ENCODE assay signal across 20 cellular contexts in the genomic region with DNA sequence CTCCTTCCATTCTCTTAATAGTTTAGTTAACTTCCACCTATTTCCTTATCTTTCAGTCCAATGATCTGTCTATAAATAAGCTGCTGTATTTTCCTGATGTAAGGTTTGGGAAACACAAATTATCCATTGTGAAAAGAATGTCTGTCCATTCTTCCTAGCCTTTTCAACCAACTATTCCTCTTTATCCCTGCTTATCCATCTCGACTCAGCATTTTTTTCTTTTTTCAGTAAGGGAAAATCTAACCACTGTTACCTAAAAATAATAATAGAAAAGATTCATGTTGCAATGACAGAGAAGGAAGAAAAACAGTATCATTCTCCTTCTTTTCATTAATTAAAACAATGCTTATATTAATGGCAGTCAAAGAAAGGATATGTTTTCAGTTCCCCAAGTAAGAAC. TPM values are rescaled to one million over a fixed set of nuclear protein-coding genes. Genes with fewer than 3 reads are reported as not detected.
DNase-seq lines count a peak whose midpoint lies in the region; ATAC-seq, FAIRE-seq and TF ChIP-seq lines count a peak whose summit lies in the region.
"Had no signal": no experiment of that assay in that cellular context is flagged by ENCODE, and none has a peak within 500 bp of the region (broad histone marks: within the 10 kb centered on the region; RNA-seq: fewer than 3 reads in every experiment).

No MANE protein-coding gene starts in this region.

- WGBS in A549 (ENCODE audit: missing lambda C conversion rate): 0% methylated on average over 1 of the region's 1 CpG

- no peak overlapping the region for H3K4me3 Mint-ChIP-seq in HFFc6
- H3K4me3 Mint-ChIP-seq in osteocyte (ENCODE audit: unreplicated experiment): no peak overlapping the region
- no peak overlapping the region for H3K4me3 Mint-ChIP-seq in T-cell
- H3K4me3 Mint-ChIP-seq: B cell; CD4-positive, CD25-positive, alpha-beta regulatory T cell; CD8-positive, alpha-beta T cell; GM23338; H9 had no signal

- FAIRE-seq in A549 (lab: Jason Lieb, UNC): no peak
- FAIRE-seq: GM12891, GM18507 had no signal

- CTCF ChIA-PET in A549 (lab: Yijun Ruan, JAX) (no interaction called here), T-cell (lab: Charles Lee) (no interaction called here)

- no peak for TF ChIP-seq EP300 in A549 (IDR thresholded peaks at IDR 0.05)

- POLR2A ChIA-PET in A549 (lab: Yijun Ruan, JAX): no interaction called here
- POLR2A ChIA-PET in T-cell (lab: Charles Lee): no interaction called here

- no peak for ATAC-seq in A549
- no peak for ATAC-seq in HG03457 (IDR thresholded peaks at IDR 0.05; ENCODE audit: unreplicated experiment)
- ATAC-seq in T-cell (replicated peaks in 1 of 4): no peak
- ATAC-seq: CD8-positive, alpha-beta T cell; GM23338 had no signal

- no peaks in the 10 kb centered on the region for H3K9me3 Mint-ChIP-seq in HFFc6
- peaks cover 3% of the 10 kb centered on the region for H3K9me3 Mint-ChIP-seq in osteocyte (ENCODE audit: unreplicated experiment)
- H3K9me3 Mint-ChIP-seq in T-cell: peaks cover 0 to 4% (median 0%) of the 10 kb centered on the region in 3 donors
- H3K9me3 Mint-ChIP-seq: CD4-positive, CD25-positive, alpha-beta regulatory T cell; CD8-positive, alpha-beta T cell; GM23338; H9 had no signal

- H3K27me3 Mint-ChIP-seq in HFFc6 (ENCODE audit: insufficient read depth): no peaks in the 10 kb centered on the region; the same call in 1 of the 2 replicates
- H3K27me3 Mint-ChIP-seq in osteocyte (ENCODE audit: unreplicated experiment): no peaks in the 10 kb centered on the region
- H3K27me3 Mint-ChIP-seq in T-cell: no peaks in the 10 kb centered on the region
- H3K27me3 Mint-ChIP-seq: B cell; CD4-positive, CD25-positive, alpha-beta regulatory T cell had no signal

- no peak overlapping the region for H3K4me3 ChIP-seq in A549
- H3K4me3 ChIP-seq: BLaER1, GM23338 had no signal

- no peak overlapping the region for H3K4me2 ChIP-seq in A549
- H3K4me2 ChIP-seq: BLaER1, GM23338 had no signal

- H3K9me3 ChIP-seq in A549: no peaks in the 10 kb centered on the region
- H3K9me3 ChIP-seq: BLaER1, Caco-2 had no signal

- no peaks in the 10 kb centered on the region for H3K4me1 ChIP-seq in A549
- H3K4me1 ChIP-seq: BLaER1 had no signal

- H3K36me3 Mint-ChIP-seq in HFFc6 (ENCODE audit: low read depth) (peaks cover 34% of the 10 kb centered on the region), osteocyte (ENCODE audit: unreplicated experiment) (peaks cover 6% of the 10 kb centered on the region), T-cell (peaks cover 54% of the 10 kb centered on the region)

- H3K4me1 Mint-ChIP-seq in HFFc6 (ENCODE audit: low read depth) (peaks cover 12% of the 10 kb centered on the region), osteocyte (ENCODE audit: unreplicated experiment) (peaks cover 3% of the 10 kb centered on the region), T-cell (peaks cover 0 to 6% (median 5%) of the 10 kb centered on the region in 3 donors)
- H3K4me1 Mint-ChIP-seq: GM23338, H9 had no signal

- DNase-seq in A549 (ENCODE audit: low read depth in 1 of 2, low spot score in 1 of 2) (no peak), HFFc6 (no peak), osteocyte (ENCODE audit: extremely low spot score, unreplicated experiment) (no peak), GM10266 (ENCODE audit: extremely low spot score) (no peak), T-cell (no peak)
- DNase-seq: Caco-2; CD4-positive, CD25-positive, alpha-beta regulatory T cell; CD8-positive, alpha-beta T cell; DMS153; DND-41; GDM1; H9 had no signal

- no peak for TF ChIP-seq CTCF in A549 (IDR thresholded peaks at IDR 0.05)
- TF ChIP-seq CTCF in HFFc6 (IDR thresholded peaks at IDR 0.05): no peak
- no peak for TF ChIP-seq CTCF in VCaP (conservative IDR thresholded peaks at IDR 0.05)
- no peak for TF ChIP-seq CTCF in osteocyte (IDR thresholded peaks at IDR 0.05)
- TF ChIP-seq CTCF in GM10266 (IDR thresholded peaks at IDR 0.05; ENCODE audit: control insufficient read depth, insufficient read depth, low read depth, missing control alignments): no peak

- H3K27ac Mint-ChIP-seq in HFFc6 (peak overlapping the region; percentile 8; the same call in 1 of the 2 replicates), osteocyte (ENCODE audit: unreplicated experiment) (peak overlapping the region; percentile 1), T-cell (no peak overlapping the region)
- H3K27ac Mint-ChIP-seq: B cell; CD8-positive, alpha-beta T cell; GM23338 had no signal

- TF ChIP-seq POLR2A in A549 (IDR thresholded peaks at IDR 0.05; ENCODE audit: low read length): no peak

- H3K27ac ChIP-seq in A549 (peak overlapping the region in 1 of 2 experiments; percentile 31; a peak in 1 of 6 replicates), VCaP (peak overlapping the region; percentile 74; the same call in 1 of the 2 replicates)
- H3K27ac ChIP-seq: BLaER1, C4-2B had no signal

- TF ChIP-seq RAD21 in A549 (conservative IDR thresholded peaks at IDR 0.05 in 1 of 2, IDR thresholded peaks at IDR 0.05 in 1 of 2): no peak

TF ChIP-seq in A549, 52 proteins besides CTCF, POLR2A, EP300 and RAD21:
- TF ChIP-seq EHMT2 (IDR thresholded peaks at IDR 0.05; ENCODE audit: low read depth) (no peak), MAFK (IDR thresholded peaks at IDR 0.05; ENCODE audit: partially characterized antibody) (peak; percentile 60), CHD4 (IDR thresholded peaks at IDR 0.05; ENCODE audit: borderline replicate concordance) (no peak)

RNA-seq across cellular contexts. Expression of a gene that starts 57.4 kb away (rescaled TPM):
- polyA plus RNA-seq in A549 (2011; rRNA removed): 24.6 and 25.3 TPM in 2 replicates
- polyA plus RNA-seq in A549 (2012; cell fraction: cytosol; rRNA removed): 6.2 and 7.3 TPM in 2 replicates
- polyA plus RNA-seq in A549 (2012; cell fraction: nucleus; rRNA removed): 10.2 and 16.1 TPM in 2 replicates
- polyA plus RNA-seq in A549 (2017; fragmentation: RNase III; extraction: RNeasy Plus Mini Kit Qiagen cat#74134 plus additional on column Dnase treatment): 8.4 to 9.9 TPM (median 9.5 TPM) in 3 replicates
- polyA minus RNA-seq in A549 (2011; rRNA and poly(A)+ RNA removed): 58.9 and 61.8 TPM in 2 replicates
- 10 to 100 TPM in 4 of 6 experiments, 1 to 10 TPM in 2; 7.7 to 15.9 (median 11.7) TPM for total RNA-seq in HFFc6 (2021; fragmentation: NEBNext Ultra II Directional; extraction: Animal tissue kit (Norgen Biotek cat#: 25700))
- 8.8 and 9.8 TPM in 2 replicates for total RNA-seq in osteocyte
- 10 to 100 TPM; 17.8 to 31.7 (median 19.4) TPM for total RNA-seq in T-cell

Comparison
In these comparisons a context has a peak if more than half of its experiments do, and no peak if none do; other contexts are left out.
1. H3K27ac Mint-ChIP-seq: peak in HFFc6 (single experiment) and osteocyte (single experiment); none in T-cell (0 of 2).